Comparison of ENCODE assay signal across 14 cellular contexts in genomic region chr2:113078350-113078839, GRCh38. TPM values are rescaled to one million over a fixed set of nuclear protein-coding genes. Genes with fewer than 3 reads are reported as not detected.
DNase-seq lines count a peak whose midpoint lies in the region; ATAC-seq and TF ChIP-seq lines count a peak whose summit lies in the region.
"Had no signal": no experiment of that assay in that cellular context is flagged by ENCODE, and none has a peak within 500 bp of the region (broad histone marks: within the 10 kb centered on the region; RNA-seq: fewer than 3 reads in every experiment).

No MANE protein-coding gene starts in this region.

- no peaks in the 10 kb centered on the region for H3K4me1 Mint-ChIP-seq in endothelial cell (ENCODE audit: unreplicated experiment)
- peaks cover 17% of the 10 kb centered on the region for H3K4me1 Mint-ChIP-seq in stimulated activated effector memory CD8-positive, alpha-beta T cell treated with anti-CD3 and anti-CD28 coated beads, Interleukin-12 subunit alpha, Interleukin-12 subunit beta, amount 100 ng/mL, for 72 hours

- H3K27me3 ChIP-seq in right atrium auricular region (no peaks in the 10 kb centered on the region), breast epithelium (peaks cover 0 to 2% of the 10 kb centered on the region in 2 donors), lower lobe of right lung (ENCODE audit: low read depth) (no peaks in the 10 kb centered on the region)

- H3K4me3 Mint-ChIP-seq in endothelial cell (ENCODE audit: unreplicated experiment): no peak overlapping the region
- no peak overlapping the region for H3K4me3 Mint-ChIP-seq in stimulated activated effector memory CD8-positive, alpha-beta T cell treated with anti-CD3 and anti-CD28 coated beads, Interleukin-12 subunit alpha, Interleukin-12 subunit beta, amount 100 ng/mL, for 72 hours
- H3K4me3 Mint-ChIP-seq: IgD-negative memory B cell had no signal

- peaks cover 6% of the 10 kb centered on the region for H3K27me3 Mint-ChIP-seq in endothelial cell (ENCODE audit: unreplicated experiment)

- H3K27ac ChIP-seq in right atrium auricular region: no peak overlapping the region
- peak overlapping the region; percentile 25 to 44 for H3K27ac ChIP-seq in breast epithelium
- H3K27ac ChIP-seq in lower lobe of right lung: no peak overlapping the region

- TF ChIP-seq CTCF in right atrium auricular region (IDR thresholded peaks at IDR 0.05) (no peak), breast epithelium (IDR thresholded peaks at IDR 0.05) (no peak), lower lobe of right lung (IDR thresholded peaks at IDR 0.05) (no peak), endothelial cell (IDR thresholded peaks at IDR 0.05; ENCODE audit: unreplicated experiment) (no peak)

- no peak for TF ChIP-seq POLR2A in breast epithelium (IDR thresholded peaks at IDR 0.05)

- H3K36me3 ChIP-seq in right atrium auricular region: no peaks in the 10 kb centered on the region
- no peaks in the 10 kb centered on the region for H3K36me3 ChIP-seq in breast epithelium
- H3K36me3 ChIP-seq in lower lobe of right lung: no peaks in the 10 kb centered on the region

- H3K4me1 ChIP-seq in right atrium auricular region (no peaks in the 10 kb centered on the region), breast epithelium (no peaks in the 10 kb centered on the region), lower lobe of right lung (no peaks in the 10 kb centered on the region)

- ATAC-seq in lower lobe of right lung: peak; percentile 59 to 90
- no peak for ATAC-seq in stimulated activated effector memory CD8-positive, alpha-beta T cell treated with anti-CD3 and anti-CD28 coated beads, Interleukin-12 subunit alpha, Interleukin-12 subunit beta, amount 100 ng/mL, for 72 hours

- intact Hi-C loops in cardiac septum (cut with DNase I) (no loop called here), breast epithelium (cut with DNase I; ENCODE audit: low total_unique reads) (no loop called here), lower lobe of right lung (cut with DNase I) (no loop called here)

- no peaks in the 10 kb centered on the region for H3K9me3 ChIP-seq in right atrium auricular region
- no peaks in the 10 kb centered on the region for H3K9me3 ChIP-seq in breast epithelium
- no peaks in the 10 kb centered on the region for H3K9me3 ChIP-seq in lower lobe of right lung

- H3K27ac Mint-ChIP-seq in endothelial cell (ENCODE audit: unreplicated experiment): no peak overlapping the region
- no peak overlapping the region for H3K27ac Mint-ChIP-seq in stimulated activated effector memory CD8-positive, alpha-beta T cell treated with anti-CD3 and anti-CD28 coated beads, Interleukin-12 subunit alpha, Interleukin-12 subunit beta, amount 100 ng/mL, for 72 hours
- H3K27ac Mint-ChIP-seq: IgD-negative memory B cell had no signal

- DNase-seq in right atrium auricular region (ENCODE audit: low spot score) (peak; percentile 1), cardiac septum (ENCODE audit: low spot score) (no peak), breast epithelium (ENCODE audit: low spot score in 2 of 2) (no peak), lower lobe of right lung (no peak), endothelial cell (ENCODE audit: low spot score) (no peak), KG1 (lab: John Stamatoyannopoulos, UW) (no peak), hepatic stellate cell (ENCODE audit: low spot score) (no peak)
- DNase-seq in stimulated activated effector memory CD8-positive, alpha-beta T cell treated with anti-CD3 and anti-CD28 coated beads, Interleukin-12 subunit alpha, Interleukin-12 subunit beta, amount 100 ng/mL, for 72 hours (ENCODE audit: low spot score in 2 of 2): no peak
- DNase-seq: activated CD4-positive, alpha-beta T cell treated with anti-CD3 and anti-CD28 coated beads for 1 hour; NCI-H2171; Right ventricle myocardium superior; stimulated activated CD8-positive, alpha-beta memory T cell treated with anti-CD3 and anti-CD28 coated beads, Interleukin-4, amount 100 ng/mL, for 48 hours had no signal

- H3K4me3 ChIP-seq in right atrium auricular region (no peak overlapping the region), breast epithelium (no peak overlapping the region), lower lobe of right lung (no peak overlapping the region)

- H3K9me3 Mint-ChIP-seq in endothelial cell (ENCODE audit: unreplicated experiment): no peaks in the 10 kb centered on the region
- no peaks in the 10 kb centered on the region for H3K9me3 Mint-ChIP-seq in stimulated activated effector memory CD8-positive, alpha-beta T cell treated with anti-CD3 and anti-CD28 coated beads, Interleukin-12 subunit alpha, Interleukin-12 subunit beta, amount 100 ng/mL, for 72 hours

- no peaks in the 10 kb centered on the region for H3K36me3 Mint-ChIP-seq in endothelial cell (ENCODE audit: low read depth, unreplicated experiment)
- H3K36me3 Mint-ChIP-seq in stimulated activated effector memory CD8-positive, alpha-beta T cell treated with anti-CD3 and anti-CD28 coated beads, Interleukin-12 subunit alpha, Interleukin-12 subunit beta, amount 100 ng/mL, for 72 hours: no peaks in the 10 kb centered on the region
- H3K36me3 Mint-ChIP-seq: IgD-negative memory B cell had no signal

RNA-seq across cellular contexts. Expression of gene IL1F10, which starts 10.6 kb away (rescaled TPM):
- not detected for total RNA-seq in right atrium auricular region
- not detected for total RNA-seq in cardiac septum
- total RNA-seq in breast epithelium: not detected
- not detected for total RNA-seq in lower lobe of right lung
- not detected for total RNA-seq in endothelial cell (ENCODE audit: unreplicated experiment)
- total RNA-seq: glomerular endothelial cell, Right ventricle myocardium superior had no signal

RNA-seq across cellular contexts. Expression of gene IL36RN, which starts 19.4 kb away (rescaled TPM):
- not detected for total RNA-seq in right atrium auricular region
- not detected for total RNA-seq in cardiac septum
- total RNA-seq in breast epithelium: not detected
- not detected for total RNA-seq in lower lobe of right lung
- not detected for total RNA-seq in endothelial cell (ENCODE audit: unreplicated experiment)
- total RNA-seq: glomerular endothelial cell, Right ventricle myocardium superior had no signal

RNA-seq across cellular contexts. Expression of gene IL36B, which starts 25.7 kb away (rescaled TPM):
- total RNA-seq in right atrium auricular region (not detected), cardiac septum (not detected), breast epithelium (not detected), lower lobe of right lung (not detected), endothelial cell (ENCODE audit: unreplicated experiment) (not detected)
- total RNA-seq: glomerular endothelial cell, Right ventricle myocardium superior had no signal

RNA-seq across cellular contexts. Expression of gene IL1RN, which starts 49.0 kb away (rescaled TPM):
- total RNA-seq in right atrium auricular region: 1 to 10 TPM in 1 of 2 donors, under 1 TPM in 1; 0.41 to 1.3 TPM
- total RNA-seq in cardiac septum: 0.59 TPM
- 1 to 10 TPM in 2 of 3 donors, under 1 TPM in 1; 0.66 to 3.8 (median 1.6) TPM for total RNA-seq in breast epithelium
- 20.1 TPM for total RNA-seq in lower lobe of right lung
- not detected for total RNA-seq in endothelial cell (ENCODE audit: unreplicated experiment)
- total RNA-seq: glomerular endothelial cell had no signal

Comparison
In these comparisons a context has a peak if more than half of its experiments do, and no peak if none do; other contexts are left out.
1. H3K27ac ChIP-seq: peak in breast epithelium (2 of 2); none in right atrium auricular region (0 of 2) and lower lobe of right lung (single experiment).